Comparison of ENCODE assay signal across 8 cellular contexts in the genomic region with DNA sequence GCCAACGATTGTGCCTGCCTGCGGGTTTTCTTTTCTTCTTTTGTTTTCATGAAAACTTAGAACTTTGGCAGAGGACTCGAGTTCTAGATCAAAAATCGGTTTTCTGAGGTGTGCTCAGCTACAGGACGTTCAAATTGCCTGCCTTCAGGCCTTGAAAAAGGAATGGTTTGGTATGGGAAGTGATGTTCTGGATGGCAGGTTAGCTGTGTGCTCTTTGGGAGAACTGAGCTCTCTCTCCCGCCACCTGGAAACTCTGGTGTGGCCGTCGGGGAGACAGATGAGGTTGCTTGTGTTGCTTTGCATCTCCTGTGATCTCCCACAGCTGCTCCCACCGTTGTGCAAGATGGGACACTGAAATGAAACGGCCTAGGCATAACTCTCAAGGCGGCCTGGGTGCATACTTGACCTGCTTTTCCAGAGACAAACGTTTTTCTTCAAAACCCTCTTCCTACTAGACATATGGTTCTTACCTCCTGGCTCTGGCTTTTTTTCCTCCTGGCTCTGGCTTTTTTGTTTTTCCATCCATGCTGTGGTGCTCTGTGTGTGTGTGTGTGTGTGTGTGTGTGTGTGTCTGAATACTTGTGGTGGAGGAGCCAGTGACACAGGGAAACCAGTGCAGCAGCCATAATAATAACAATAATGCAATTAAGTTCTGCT. TPM values are rescaled to one million over a fixed set of nuclear protein-coding genes. Genes with fewer than 3 reads are reported as not detected.
DNase-seq lines count a peak whose midpoint lies in the region; ATAC-seq and TF ChIP-seq lines count a peak whose summit lies in the region.

No MANE protein-coding gene starts in this region.

- H3K4me2 ChIP-seq in mammary epithelial cell (ENCODE audit: insufficient read depth, low read depth, low read length) = peak overlapping the region; percentile 76

- H3K27me3 ChIP-seq in MG63 = no peaks in the 10 kb centered on the region
- no peaks in the 10 kb centered on the region for H3K27me3 ChIP-seq in mammary epithelial cell (ENCODE audit: insufficient read depth, low read length)
- no peaks in the 10 kb centered on the region for H3K27me3 ChIP-seq in suprapubic skin

- TF ChIP-seq POLR2A in suprapubic skin (IDR thresholded peaks at IDR 0.05) = no peak

- dilution Hi-C loops in mammary epithelial cell (cut with HindIII; ENCODE audit: low sequenced_read_pairs) = no loop called here

- peak overlapping the region; percentile 82 for H3K9ac ChIP-seq in mammary epithelial cell (ENCODE audit: insufficient read depth, low read length)

- 11% methylated on average over 11 of the region's 12 CpGs for WGBS in mammary epithelial cell (ENCODE audit: low coverage, missing lambda C conversion rate)
- WGBS in suprapubic skin = 27% methylated on average over 10 of the region's 12 CpGs

- peak overlapping the region; percentile 95 for H3K4me3 ChIP-seq in MG63
- H3K4me3 ChIP-seq in mammary epithelial cell (replicated peaks in 1 of 3; ENCODE audit: insufficient read depth in 1 of 3, low read depth in 2 of 3, low read length in 3 of 3) = peak overlapping the region; percentile 81 to 93 (median 81)
- peak overlapping the region; percentile 97 for H3K4me3 ChIP-seq in suprapubic skin

- peak; percentile 29 for DNase-seq in COLO668 (lab: John Stamatoyannopoulos, UW; ENCODE audit: unreplicated experiment)
- DNase-seq in MG63 = peak; percentile 15
- peak; percentile 49 for DNase-seq in mammary epithelial cell
- peak; percentile 19 to 42 for DNase-seq in left colon
- DNase-seq in suprapubic skin (ENCODE audit: low spot score in 2 of 2) = peak; percentile 62 to 80
- DNase-seq in stimulated activated CD4-positive, alpha-beta T cell treated with anti-CD3 and anti-CD28 coated beads, Interleukin-2, amount 100 ng/mL, for 24 hours = no peak
- no peak for DNase-seq in activated CD4-positive, alpha-beta T cell treated with anti-CD3 and anti-CD28 coated beads, Interleukin-2, amount 50 U/mL, for 1 hour

- TF ChIP-seq EP300 in suprapubic skin (IDR thresholded peaks at IDR 0.05) = no peak

- in situ Hi-C loops in mammary epithelial cell (cut with MboI; ENCODE audit: low sequenced_read_pairs in 2 of 2) = loop anchor here (10.0 kb wide), 1 partner anchor 142 kb away; no protein-coding TSS in a partner anchor

- H3K27ac ChIP-seq in mammary epithelial cell (ENCODE audit: insufficient read depth, low read depth, low read length) (peak overlapping the region; percentile 59), suprapubic skin (peak overlapping the region; percentile 84)

- H3K79me2 ChIP-seq in mammary epithelial cell (ENCODE audit: insufficient read depth, low read length) = peaks cover 69% of the 10 kb centered on the region

- H3K4me1 ChIP-seq in mammary epithelial cell (ENCODE audit: insufficient read depth, low read length) = peaks cover 16% of the 10 kb centered on the region
- peaks cover 25% of the 10 kb centered on the region for H3K4me1 ChIP-seq in suprapubic skin

- CTCF ChIA-PET in mammary epithelial cell (lab: Charles Lee; ENCODE audit: low non-redundant PET) = interaction anchor here (0.6 kb wide), 1 partner anchor 236 kb away, joined by 3 read pairs; no protein-coding TSS in a partner anchor

- intact Hi-C loops in mammary epithelial cell (cut with micrococcal nuclease) = loop anchor here (1.0 to 5.0 kb wide), 6 partner anchors 84 to 298 kb away; no protein-coding TSS in a partner anchor
- intact Hi-C loops in left colon (cut with DNase I, micrococcal nuclease) = loop anchor here in 1 of 2 donors (10.0 kb wide), 1 partner anchor 288 kb away; no protein-coding TSS in a partner anchor

- no peak for ATAC-seq in left colon
- no peak for ATAC-seq in HG03175 (IDR thresholded peaks at IDR 0.05; ENCODE audit: unreplicated experiment)

- TF ChIP-seq CTCF in mammary epithelial cell (conservative IDR thresholded peaks at IDR 0.05 in 1 of 2, IDR thresholded peaks at IDR 0.05 in 1 of 2; ENCODE audit: extremely low read depth in 1 of 2, insufficient read depth in 1 of 2, low read depth in 1 of 2, low read length in 2 of 2) = no peak
- no peak for TF ChIP-seq CTCF in suprapubic skin (IDR thresholded peaks at IDR 0.05)

- peaks cover 8% of the 10 kb centered on the region for H4K20me1 ChIP-seq in mammary epithelial cell (ENCODE audit: insufficient read depth, low read length)

- peak overlapping the region; percentile 99 for H2AFZ ChIP-seq in mammary epithelial cell (ENCODE audit: low read depth, low read length)

- no TSS peak for BruUV-seq in mammary epithelial cell (replicated peaks; lab: Mats Ljungman, UMichigan)

- H3K9me3 ChIP-seq in MG63 (no peaks in the 10 kb centered on the region), mammary epithelial cell (replicated peaks; ENCODE audit: insufficient read depth, low read length) (no peaks in the 10 kb centered on the region), suprapubic skin (no peaks in the 10 kb centered on the region)

- 0 out of 2 replicates have a peak, but pooled peaks cover 3% of the 10 kb centered on the region for H3K36me3 ChIP-seq in MG63
- H3K36me3 ChIP-seq in mammary epithelial cell (ENCODE audit: insufficient read depth, low read length) = no peaks in the 10 kb centered on the region
- no peaks in the 10 kb centered on the region for H3K36me3 ChIP-seq in suprapubic skin

RNA-seq across cellular contexts. Expression of a gene that starts 2.0 kb away (rescaled TPM):
- total RNA-seq in MG63 (2014; rRNA removed; shearing (Covaris generic); ENCODE audit: low replicate concordance) = 11.1 and 11.6 TPM in 2 replicates
- total RNA-seq in mammary epithelial cell (10 to 100 TPM; 26.5 to 62.9 TPM), left colon (10 to 100 TPM; 14.8 to 14.9 TPM), suprapubic skin (10 to 100 TPM; 15.4 to 18.1 (median 16.0) TPM)
- polyA plus RNA-seq in mammary epithelial cell = 25.0 TPM
- 33.6 TPM for polyA minus RNA-seq in mammary epithelial cell

Comparison
In these comparisons a context has a peak if more than half of its experiments do, and no peak if none do; other contexts are left out.
1. DNase-seq: peak in COLO668 (single experiment), MG63 (single experiment), mammary epithelial cell (single experiment), left colon (2 of 2) and suprapubic skin (2 of 2); none in stimulated activated CD4-positive, alpha-beta T cell treated with anti-CD3 and anti-CD28 coated beads, Interleukin-2, amount 100 ng/mL, for 24 hours (0 of 2) and activated CD4-positive, alpha-beta T cell treated with anti-CD3 and anti-CD28 coated beads, Interleukin-2, amount 50 U/mL, for 1 hour (single experiment).
2. Peak in every context shown above with its lines, with median percentiles within 50 percentile points of each other: H3K4me3 ChIP-seq.